1 cellular context compared by ENCODE assay signal in the genomic region with DNA sequence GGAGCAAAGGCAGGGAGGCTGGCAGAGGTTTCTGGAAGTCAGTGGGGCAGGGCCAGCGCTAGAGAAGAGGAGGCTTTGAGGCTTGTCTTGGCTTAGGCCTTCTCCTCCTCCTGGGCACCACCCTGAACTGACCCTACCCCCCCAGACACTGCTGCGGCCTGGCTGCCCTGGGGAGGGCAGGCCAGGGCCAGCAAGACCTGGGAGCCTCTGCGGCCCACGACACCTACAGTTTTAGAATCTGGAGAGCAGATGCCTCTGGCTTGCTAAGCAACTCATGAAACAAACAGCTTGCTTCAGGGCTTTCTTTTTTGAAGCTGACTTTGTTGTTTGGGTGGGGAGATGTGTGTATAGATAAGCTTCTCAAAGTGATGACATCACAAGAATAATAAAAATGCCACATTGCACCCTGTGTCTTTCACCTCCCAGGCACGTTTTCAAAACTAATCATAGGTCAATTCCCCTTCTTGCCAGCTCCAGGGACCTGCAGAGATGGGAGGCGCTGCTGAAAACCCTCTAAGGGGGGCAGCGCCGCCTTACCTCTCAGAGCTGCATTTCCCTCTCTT.
TF ChIP-seq lines count a peak whose summit lies in the region.

No MANE protein-coding gene starts in this region.

TF ChIP-seq in IMR-90, 13 proteins besides CTCF, POLR2A, EP300 and RAD21:
- peak; percentile 91 for TF ChIP-seq BHLHE40 (IDR thresholded peaks at IDR 0.05; ENCODE audit: low read depth, low read length)
- peak; percentile 31; the same call in 1 of the 2 replicates for TF ChIP-seq FOS (IDR thresholded peaks at IDR 0.05; ENCODE audit: low read depth, low read length)
- TF ChIP-seq RCOR1 (IDR thresholded peaks at IDR 0.05; ENCODE audit: insufficient replicate concordance, low read length) = no peak
- peak; percentile 48 for TF ChIP-seq MAFK (IDR thresholded peaks at IDR 0.05; ENCODE audit: low read depth, low read length)
- 0 out of 2 replicates have a peak, but pooled peaks have one; percentile 8 for TF ChIP-seq SMC3 (IDR thresholded peaks at IDR 0.05; ENCODE audit: low read depth, low read length)
- TF ChIP-seq, protein P1, sequence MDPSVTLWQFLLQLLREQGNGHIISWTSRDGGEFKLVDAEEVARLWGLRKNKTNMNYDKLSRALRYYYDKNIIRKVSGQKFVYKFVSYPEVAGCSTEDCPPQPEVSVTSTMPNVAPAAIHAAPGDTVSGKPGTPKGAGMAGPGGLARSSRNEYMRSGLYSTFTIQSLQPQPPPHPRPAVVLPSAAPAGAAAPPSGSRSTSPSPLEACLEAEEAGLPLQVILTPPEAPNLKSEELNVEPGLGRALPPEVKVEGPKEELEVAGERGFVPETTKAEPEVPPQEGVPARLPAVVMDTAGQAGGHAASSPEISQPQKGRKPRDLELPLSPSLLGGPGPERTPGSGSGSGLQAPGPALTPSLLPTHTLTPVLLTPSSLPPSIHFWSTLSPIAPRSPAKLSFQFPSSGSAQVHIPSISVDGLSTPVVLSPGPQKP (IDR thresholded peaks at IDR 0.05; ENCODE audit: borderline replicate concordance, low read depth, low read length) = no peak
- peak; percentile 51; the same call in 1 of the 2 replicates for TF ChIP-seq CEBPB (IDR thresholded peaks at IDR 0.05; ENCODE audit: low read depth, low read length)
TF ChIP-seq in IMR-90: peak in this region for 5.
